Comparison of ENCODE assay signal across 7 cellular contexts in genomic region chr19:11381535-11382369, GRCh38. TPM values are rescaled to one million over a fixed set of nuclear protein-coding genes. Genes with fewer than 3 reads are reported as not detected.
DNase-seq lines count a peak whose midpoint lies in the region; ATAC-seq and TF ChIP-seq lines count a peak whose summit lies in the region.

No MANE protein-coding gene starts in this region.

- peak overlapping the region; percentile 79 for H3K4me2 ChIP-seq in mesendoderm (ENCODE audit: low read length)

- no peak overlapping the region for H2BK5ac ChIP-seq in mesendoderm (ENCODE audit: low read length)

- peak; percentile 43 for ATAC-seq in GM18505 (IDR thresholded peaks at IDR 0.05; ENCODE audit: unreplicated experiment)
- ATAC-seq in HG02763 (IDR thresholded peaks at IDR 0.05; ENCODE audit: unreplicated experiment) = peak; percentile 37

- H3K23ac ChIP-seq in mesendoderm (ENCODE audit: low read length) = no peak overlapping the region

- H2BK15ac ChIP-seq in mesendoderm (replicated peaks; ENCODE audit: low read depth) = no peak overlapping the region

- no peak overlapping the region for H2BK120ac ChIP-seq in mesendoderm (ENCODE audit: low read depth, low read length)

- H3K9ac ChIP-seq in mesendoderm (ENCODE audit: low read length) = peak overlapping the region; percentile 71

- no peaks in the 10 kb centered on the region for H3K79me1 ChIP-seq in mesendoderm (ENCODE audit: low read length)

- no peak overlapping the region for H2AK5ac ChIP-seq in mesendoderm (ENCODE audit: low read length)

- no peak overlapping the region for H4K8ac ChIP-seq in mesendoderm (ENCODE audit: low read depth, low read length)

- no peaks in the 10 kb centered on the region for H3K27me3 ChIP-seq in mesendoderm (ENCODE audit: insufficient read depth, low read length, poor library complexity)

- no peak overlapping the region for H3K27ac ChIP-seq in mesendoderm (ENCODE audit: low read depth, low read length)

- H3K4me3 ChIP-seq in mesendoderm (ENCODE audit: low read length) = peak overlapping the region; percentile 72

- no peak overlapping the region for H4K5ac ChIP-seq in mesendoderm (ENCODE audit: low read length)

- H3K36me3 ChIP-seq in mesendoderm (ENCODE audit: control insufficient read depth, insufficient read depth, low read length) = no peaks in the 10 kb centered on the region

- peak; percentile 86 for DNase-seq in NCI-H1105 treated with DMSO at 0.1 percent for 48 hours (lab: John Stamatoyannopoulos, UW)
- DNase-seq in activated CD4-positive, CD25-positive, alpha-beta regulatory T cell treated with anti-CD3 and anti-CD28 coated beads, Interleukin-2, amount 50 U/mL, for 16 hours (ENCODE audit: low read depth, low spot score) = peak; percentile 40
- peak; percentile 61 to 91 for DNase-seq in dermis microvascular lymphatic vessel endothelial cell (ENCODE audit: low read depth in 2 of 2)
- peak; percentile 96 for DNase-seq in mesendoderm
- peak; percentile 35 to 37 for DNase-seq in stimulated activated CD8-positive, alpha-beta memory T cell treated with anti-CD3 and anti-CD28 coated beads, Interleukin-7, amount 100 ng/mL, for 1 hour (ENCODE audit: low read depth in 2 of 2)

- H3K79me2 ChIP-seq in mesendoderm (ENCODE audit: control insufficient read depth, insufficient read depth, low read length) = no peaks in the 10 kb centered on the region

- no peak overlapping the region for H3K4ac ChIP-seq in mesendoderm (ENCODE audit: low read depth, low read length)

- no peak overlapping the region for H3K18ac ChIP-seq in mesendoderm (ENCODE audit: low read length)

- peak; percentile 50 for TF ChIP-seq POLR2A in GM18505 (IDR thresholded peaks at IDR 0.05; ENCODE audit: borderline replicate concordance, extremely low read depth, insufficient read depth, insufficient read length)

- H3K4me1 ChIP-seq in mesendoderm (ENCODE audit: control insufficient read depth, low read depth, low read length) = no peaks in the 10 kb centered on the region

- peak overlapping the region; percentile 86 for H3K56ac ChIP-seq in mesendoderm (ENCODE audit: low read length)

- WGBS in mesendoderm (ENCODE audit: extremely low coverage, insufficient coverage, low lambda C conversion rate) = no CpG with 5 or more reads among the region's 60 CpGs

RNA-seq across cellular contexts. Expression of gene EPOR, which starts 2.4 kb away (rescaled TPM):
- total RNA-seq in dermis microvascular lymphatic vessel endothelial cell = 4.2 and 6.8 TPM in 2 replicates
- 3.2 TPM for polyA plus RNA-seq in mesendoderm (2013, experiment 1 of 2)
- 3.1 TPM for polyA plus RNA-seq in mesendoderm (2013, experiment 2 of 2)

RNA-seq across cellular contexts. Expression of gene SWSAP1, which starts 7.3 kb away (rescaled TPM):
- 1.0 and 1.1 TPM in 2 replicates for total RNA-seq in dermis microvascular lymphatic vessel endothelial cell
- 6.2 TPM for polyA plus RNA-seq in mesendoderm (2013, experiment 1 of 2)
- polyA plus RNA-seq in mesendoderm (2013, experiment 2 of 2) = 6.6 TPM

RNA-seq across cellular contexts. Expression of gene PLPPR2, which starts 26.5 kb away (rescaled TPM):
- 4.2 and 10.1 TPM in 2 replicates for total RNA-seq in dermis microvascular lymphatic vessel endothelial cell
- 5.8 TPM for polyA plus RNA-seq in mesendoderm (2013, experiment 1 of 2)
- polyA plus RNA-seq in mesendoderm (2013, experiment 2 of 2) = 5.9 TPM

RNA-seq across cellular contexts. Expression of gene CCDC159, which starts 35.4 kb away (rescaled TPM):
- total RNA-seq in dermis microvascular lymphatic vessel endothelial cell = 3.9 and 7.0 TPM in 2 replicates
- polyA plus RNA-seq in mesendoderm (2013, experiment 1 of 2) = 1.7 TPM
- polyA plus RNA-seq in mesendoderm (2013, experiment 2 of 2) = 2.0 TPM

RNA-seq across cellular contexts. Expression of gene TMEM205, which starts 35.7 kb away (rescaled TPM):
- 77.7 and 127 TPM in 2 replicates for total RNA-seq in dermis microvascular lymphatic vessel endothelial cell
- 85.8 TPM for polyA plus RNA-seq in mesendoderm (2013, experiment 1 of 2)
- polyA plus RNA-seq in mesendoderm (2013, experiment 2 of 2) = 83.6 TPM

Comparison
In these comparisons a context has a peak if more than half of its experiments do, and no peak if none do; other contexts are left out.
1. DNase-seq: peak in every context shown above with its lines; median percentile 96 in mesendoderm; 86 in NCI-H1105 treated with DMSO at 0.1 percent for 48 hours; 76 in dermis microvascular lymphatic vessel endothelial cell; 40 in activated CD4-positive, CD25-positive, alpha-beta regulatory T cell treated with anti-CD3 and anti-CD28 coated beads, Interleukin-2, amount 50 U/mL, for 16 hours; 36 in stimulated activated CD8-positive, alpha-beta memory T cell treated with anti-CD3 and anti-CD28 coated beads, Interleukin-7, amount 100 ng/mL, for 1 hour.